19 cellular contexts compared by ENCODE assay signal in genomic region chr17:47838636-47839035, GRCh38. TPM values are rescaled to one million over a fixed set of nuclear protein-coding genes. Genes with fewer than 3 reads are reported as not detected.
"Had no signal": no experiment of that assay in that cellular context is flagged by ENCODE, and none has a peak within 500 bp of the region (broad histone marks: within the 10 kb centered on the region; RNA-seq: fewer than 3 reads in every experiment).

No MANE protein-coding gene starts in this region.

- DNase-seq: activated CD4-positive, alpha-beta T cell treated with anti-CD3 and anti-CD28 coated beads for 48 hours; activated CD4-positive, CD25-positive, alpha-beta regulatory T cell; activated CD8-positive, alpha-beta memory T cell treated with anti-CD3 and anti-CD28 coated beads for 24 hours; activated naive CD4-positive, alpha-beta T cell treated with Interleukin-2 at 50 U/mL for 16 hours; aorta; cerebellar nuclear complex; cortex of kidney; effector CD4-positive, alpha-beta T cell; gastrocnemius medialis; head of caudate nucleus; midbrain; pancreas; stimulated activated CD8-positive, alpha-beta memory T cell treated with anti-CD3 and anti-CD28 coated beads, Interleukin-4, amount 100 ng/mL, for 48 hours; stimulated activated naive CD4-positive, alpha-beta T cell; T-helper 9 cell; thyroid gland had no signal

- ATAC-seq: esophagus mucosa, gastrocnemius medialis, left lobe of liver, pancreas had no signal

RNA-seq across cellular contexts. Expression of gene LRRC46, which starts 7.2 kb away (rescaled TPM):
- total RNA-seq: SJSA1 had no signal

RNA-seq across cellular contexts. Expression of gene SP6, which starts 12.3 kb away (rescaled TPM):
- total RNA-seq: SJSA1 had no signal
